ENCODE assay signal across 1 cellular context in the genomic region with DNA sequence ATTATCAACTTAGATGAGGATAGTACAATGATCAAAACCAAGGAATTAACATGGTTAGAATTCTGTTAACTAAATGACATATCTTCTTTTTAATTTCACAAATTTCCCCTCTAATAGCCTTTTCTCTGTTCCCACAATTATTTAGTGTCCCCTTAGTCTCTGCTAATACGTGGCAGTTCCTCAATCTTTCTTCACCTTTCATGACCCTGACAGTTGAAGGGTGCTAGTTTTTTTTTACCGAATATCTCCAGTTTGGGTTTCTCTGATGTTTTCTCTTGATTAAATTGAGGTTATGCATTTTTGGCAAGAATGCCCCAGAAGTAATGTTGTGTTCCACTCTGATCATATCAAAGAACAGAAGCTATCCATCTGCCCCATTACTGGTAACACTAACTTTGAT.
TF ChIP-seq lines count a peak whose summit lies in the region.

No MANE protein-coding gene starts in this region.

TF ChIP-seq in GM12878, 131 proteins besides CTCF, POLR2A, EP300 and RAD21:
- TF ChIP-seq ZNF384 (IDR thresholded peaks at IDR 0.05; ENCODE audit: borderline replicate concordance, low read depth, low read length) (peak; percentile 14; the same call in 1 of the 2 replicates), NR2F1 (conservative IDR thresholded peaks at IDR 0.05) (peak; percentile 75)
- TF ChIP-seq, protein P1, sequence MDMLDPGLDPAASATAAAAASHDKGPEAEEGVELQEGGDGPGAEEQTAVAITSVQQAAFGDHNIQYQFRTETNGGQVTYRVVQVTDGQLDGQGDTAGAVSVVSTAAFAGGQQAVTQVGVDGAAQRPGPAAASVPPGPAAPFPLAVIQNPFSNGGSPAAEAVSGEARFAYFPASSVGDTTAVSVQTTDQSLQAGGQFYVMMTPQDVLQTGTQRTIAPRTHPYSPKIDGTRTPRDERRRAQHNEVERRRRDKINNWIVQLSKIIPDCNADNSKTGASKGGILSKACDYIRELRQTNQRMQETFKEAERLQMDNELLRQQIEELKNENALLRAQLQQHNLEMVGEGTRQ (IDR thresholded peaks at IDR 0.05; ENCODE audit: borderline replicate concordance, low read depth, low read length), result no peak
TF ChIP-seq in GM12878: peak in this region for 2.
